8 cellular contexts compared by ENCODE assay signal in the genomic region with DNA sequence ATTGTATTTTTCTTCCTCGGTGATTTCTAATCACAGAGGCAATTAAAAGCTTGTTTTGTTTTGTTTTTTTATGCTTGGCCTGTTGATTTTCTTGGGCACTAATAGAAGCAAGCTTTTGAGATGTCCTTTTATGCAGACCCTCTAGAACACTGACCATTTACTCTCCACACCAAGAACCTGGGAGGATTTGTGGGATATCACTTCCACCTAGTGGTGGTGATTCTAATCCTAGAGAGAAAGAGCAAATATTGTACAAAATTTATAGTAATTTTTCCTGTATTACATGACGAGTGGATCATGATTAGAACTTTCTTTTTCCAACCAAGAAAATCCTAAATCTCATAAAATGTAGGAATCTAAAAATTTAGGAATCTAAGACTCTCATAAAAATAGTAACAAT. TPM values are rescaled to one million over a fixed set of nuclear protein-coding genes. Genes with fewer than 3 reads are reported as not detected.
A peak's percentile ranks its signal among the peaks of the same experiment; 100 is the strongest.
DNase-seq lines count a peak whose midpoint lies in the region; ATAC-seq and TF ChIP-seq lines count a peak whose summit lies in the region.

No MANE protein-coding gene starts in this region.

- DNase-seq in BJ (ENCODE audit: low read depth): no peak
- no peak for DNase-seq in ascending aorta (ENCODE audit: low spot score in 2 of 2)
- no peak for DNase-seq in left lung
- DNase-seq in T1000 (lab: John Stamatoyannopoulos, UW): no peak
- DNase-seq in activated T-helper 1 cell treated with anti-CD3 and anti-CD28 coated beads, Interleukin-12 subunit alpha, Interleukin-12 subunit beta, Interleukin-2, Interleukin-4 antibody, amounts not matched to agents 30 ng/mL and 10 ng/mL and 1 ng/mL, durations not matched to agents 14 hours and 24 hours and 36 hours (ENCODE audit: low spot score): no peak
- DNase-seq in H7: no peak

- no peaks in the 10 kb centered on the region for H3K9me3 Mint-ChIP-seq in activated T-helper 1 cell treated with anti-CD3 and anti-CD28 coated beads, Interleukin-12 subunit alpha, Interleukin-12 subunit beta, Interleukin-2, Interleukin-4 antibody, amounts not matched to agents 30 ng/mL and 10 ng/mL and 1 ng/mL, durations not matched to agents 14 hours and 24 hours and 36 hours

- peak; percentile 53 for TF ChIP-seq CTCF in BJ (IDR thresholded peaks at IDR 0.05; ENCODE audit: insufficient read depth, low read depth, low read length)
- peak; percentile 55 for TF ChIP-seq CTCF in KMS-11 (conservative IDR thresholded peaks at IDR 0.05; ENCODE audit: low read depth, low read length)
- TF ChIP-seq CTCF in ascending aorta (IDR thresholded peaks at IDR 0.05): peak; percentile 19 to 49 (median 28)
- peak; percentile 15 to 28 for TF ChIP-seq CTCF in left lung (IDR thresholded peaks at IDR 0.05)

- POLR2A ChIA-PET in BJ (lab: Charles Lee): no interaction called here

- no peak overlapping the region for H3K9ac ChIP-seq in KMS-11

- H3K36me3 ChIP-seq in BJ (ENCODE audit: control insufficient read depth, insufficient read depth, low read length) (no peaks in the 10 kb centered on the region), KMS-11 (ENCODE audit: insufficient read depth) (no peaks in the 10 kb centered on the region), ascending aorta (no peaks in the 10 kb centered on the region), left lung (peaks cover 0 to 6% of the 10 kb centered on the region in 2 donors), H7 (replicated peaks; ENCODE audit: control insufficient read depth, insufficient read depth, low read length) (no peaks in the 10 kb centered on the region)

- no peaks in the 10 kb centered on the region for H3K27me3 Mint-ChIP-seq in activated T-helper 1 cell treated with anti-CD3 and anti-CD28 coated beads, Interleukin-12 subunit alpha, Interleukin-12 subunit beta, Interleukin-2, Interleukin-4 antibody, amounts not matched to agents 30 ng/mL and 10 ng/mL and 1 ng/mL, durations not matched to agents 14 hours and 24 hours and 36 hours (ENCODE audit: insufficient read depth)

- H3K36me3 Mint-ChIP-seq in activated T-helper 1 cell treated with anti-CD3 and anti-CD28 coated beads, Interleukin-12 subunit alpha, Interleukin-12 subunit beta, Interleukin-2, Interleukin-4 antibody, amounts not matched to agents 30 ng/mL and 10 ng/mL and 1 ng/mL, durations not matched to agents 14 hours and 24 hours and 36 hours (ENCODE audit: low read depth): peaks cover 41% of the 10 kb centered on the region

- no peak overlapping the region for H2AFZ ChIP-seq in KMS-11 (ENCODE audit: low read depth)

- H3K4me1 ChIP-seq in KMS-11 (ENCODE audit: low read depth, poor library complexity, severe bottlenecking) (peaks cover 18% of the 10 kb centered on the region), ascending aorta (no peaks in the 10 kb centered on the region), left lung (no peaks in the 10 kb centered on the region)

- H3K4me3 ChIP-seq in BJ (ENCODE audit: low read depth, low read length): no peak overlapping the region
- H3K4me3 ChIP-seq in KMS-11 (IDR thresholded peaks at IDR 0.05; ENCODE audit: insufficient read depth, low read depth, low read length): no peak overlapping the region
- H3K4me3 ChIP-seq in ascending aorta: no peak overlapping the region
- H3K4me3 ChIP-seq in left lung: no peak overlapping the region
- no peak overlapping the region for H3K4me3 ChIP-seq in H7 (ENCODE audit: insufficient read depth, low read depth, low read length)

- H3K27ac Mint-ChIP-seq in activated T-helper 1 cell treated with anti-CD3 and anti-CD28 coated beads, Interleukin-12 subunit alpha, Interleukin-12 subunit beta, Interleukin-2, Interleukin-4 antibody, amounts not matched to agents 30 ng/mL and 10 ng/mL and 1 ng/mL, durations not matched to agents 14 hours and 24 hours and 36 hours: no peak overlapping the region

- H4K20me1 ChIP-seq in KMS-11 (ENCODE audit: insufficient read depth): no peaks in the 10 kb centered on the region

- intact Hi-C loops in ascending aorta (cut with DNase I) (loop anchor here (5.0 kb wide), 1 partner anchor 424 kb away; no protein-coding TSS in a partner anchor), left lung (cut with DNase I) (no loop called here)
- intact Hi-C loops in activated T-helper 1 cell treated with anti-CD3 and anti-CD28 coated beads, Interleukin-12 subunit alpha, Interleukin-12 subunit beta, Interleukin-2, Interleukin-4 antibody, amounts not matched to agents 30 ng/mL and 10 ng/mL and 1 ng/mL, durations not matched to agents 14 hours and 24 hours and 36 hours (cut with micrococcal nuclease): loop anchor here (1.0 to 10.0 kb wide), 3 partner anchors 128 to 426 kb away; no protein-coding TSS in a partner anchor

- H3K9me3 ChIP-seq in ascending aorta (no peaks in the 10 kb centered on the region), left lung (no peaks in the 10 kb centered on the region)

- CTCF ChIA-PET in BJ (lab: Yijun Ruan, JAX): interaction anchor here (0.8 to 1.9 kb wide), 8 partner anchors 9 to 422 kb away, joined by 3 to 6 read pairs (median 4); a partner anchor contains a TSS

- no peak overlapping the region for H3K4me3 Mint-ChIP-seq in activated T-helper 1 cell treated with anti-CD3 and anti-CD28 coated beads, Interleukin-12 subunit alpha, Interleukin-12 subunit beta, Interleukin-2, Interleukin-4 antibody, amounts not matched to agents 30 ng/mL and 10 ng/mL and 1 ng/mL, durations not matched to agents 14 hours and 24 hours and 36 hours

- H3K27me3 ChIP-seq in BJ (ENCODE audit: control insufficient read depth, insufficient read depth, low read length): no peaks in the 10 kb centered on the region
- H3K27me3 ChIP-seq in KMS-11 (ENCODE audit: insufficient read depth, low read depth): no peaks in the 10 kb centered on the region
- H3K27me3 ChIP-seq in ascending aorta: no peaks in the 10 kb centered on the region
- H3K27me3 ChIP-seq in left lung: no peaks in the 10 kb centered on the region
- no peaks in the 10 kb centered on the region for H3K27me3 ChIP-seq in H7 (ENCODE audit: control insufficient read depth, insufficient read depth, low read length)

- no peaks in the 10 kb centered on the region for H3K79me2 ChIP-seq in KMS-11 (ENCODE audit: insufficient read depth, low read depth)

- no peak overlapping the region for H3K4me2 ChIP-seq in KMS-11

- H3K4me1 Mint-ChIP-seq in activated T-helper 1 cell treated with anti-CD3 and anti-CD28 coated beads, Interleukin-12 subunit alpha, Interleukin-12 subunit beta, Interleukin-2, Interleukin-4 antibody, amounts not matched to agents 30 ng/mL and 10 ng/mL and 1 ng/mL, durations not matched to agents 14 hours and 24 hours and 36 hours (ENCODE audit: low read depth): peaks cover 29% of the 10 kb centered on the region

- no peak overlapping the region for H3K27ac ChIP-seq in KMS-11
- H3K27ac ChIP-seq in ascending aorta: no peak overlapping the region
- H3K27ac ChIP-seq in left lung: no peak overlapping the region

- ATAC-seq in left lung (no peak), GM19397 (IDR thresholded peaks at IDR 0.05; ENCODE audit: unreplicated experiment) (no peak)

RNA-seq across cellular contexts. Expression of a gene that starts 23.4 kb away (rescaled TPM):
- 2.1 and 5.8 TPM in 2 replicates for polyA plus RNA-seq in BJ (2011; rRNA removed)
- 7.1 and 8.2 TPM in 2 replicates for polyA minus RNA-seq in BJ (2011; rRNA and poly(A)+ RNA removed)
- total RNA-seq in ascending aorta: 0.43 TPM
- total RNA-seq in left lung: 1 to 10 TPM; 8.1 to 9.3 TPM
- total RNA-seq in activated T-helper 1 cell treated with anti-CD3 and anti-CD28 coated beads, Interleukin-12 subunit alpha, Interleukin-12 subunit beta, Interleukin-2, Interleukin-4 antibody, amounts not matched to agents 30 ng/mL and 10 ng/mL and 1 ng/mL, durations not matched to agents 14 hours and 24 hours and 36 hours: 11.7 and 13.6 TPM in 2 replicates
- 2.4 and 2.5 TPM in 2 replicates for total RNA-seq in H7 (2014; rRNA removed; shearing (Covaris generic))

Comparison
In these comparisons a context has a peak if more than half of its experiments do, and no peak if none do; other contexts are left out.
1. intact Hi-C loops: an anchor here in ascending aorta (5.0 kb wide) and activated T-helper 1 cell treated with anti-CD3 and anti-CD28 coated beads, Interleukin-12 subunit alpha, Interleukin-12 subunit beta, Interleukin-2, Interleukin-4 antibody, amounts not matched to agents 30 ng/mL and 10 ng/mL and 1 ng/mL, durations not matched to agents 14 hours and 24 hours and 36 hours (1.0 to 10.0 kb wide); none called in left lung.